ENCODE assay signal across 7 cellular contexts in the genomic region with DNA sequence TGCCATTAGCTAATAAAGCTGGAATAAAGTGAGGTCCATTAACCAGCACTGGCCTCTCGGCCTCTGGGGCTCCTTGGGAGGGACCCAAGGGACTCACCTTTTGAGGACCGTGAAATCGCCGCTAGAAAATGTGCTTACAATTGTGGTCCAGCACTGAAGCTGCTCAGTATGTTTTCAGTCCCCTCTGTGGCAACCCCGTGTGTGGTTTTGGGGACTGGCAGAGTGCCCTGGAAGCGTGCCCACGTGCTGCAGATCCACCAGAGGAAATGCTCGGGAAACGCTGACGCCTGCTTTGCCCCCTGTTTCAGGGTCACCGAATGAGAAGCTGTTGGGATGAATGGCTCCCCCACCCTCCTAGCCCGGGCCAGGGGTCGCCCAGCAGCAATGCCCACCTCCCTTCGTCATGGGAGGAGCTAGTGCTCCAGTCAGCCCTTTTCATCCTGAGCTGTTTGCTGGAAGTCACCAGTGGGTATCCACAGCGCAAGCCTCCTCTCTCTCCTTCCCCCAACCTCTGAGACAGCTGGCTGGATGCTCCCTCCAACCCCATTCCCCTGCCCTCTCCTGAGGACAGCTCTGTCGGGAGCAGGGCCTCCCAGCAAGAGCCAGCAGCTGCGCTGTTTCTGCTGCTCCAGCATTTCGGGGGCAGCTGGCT. TPM values are rescaled to one million over a fixed set of nuclear protein-coding genes. Genes with fewer than 3 reads are reported as not detected.
DNase-seq lines count a peak whose midpoint lies in the region.

No MANE protein-coding gene starts in this region.

- no peaks in the 10 kb centered on the region for H3K36me3 ChIP-seq in mesendoderm (ENCODE audit: control insufficient read depth, insufficient read depth, low read length)

- H3K79me1 ChIP-seq in mesendoderm (ENCODE audit: low read length): no peaks in the 10 kb centered on the region

- no peak overlapping the region for H2BK15ac ChIP-seq in mesendoderm (replicated peaks; ENCODE audit: low read depth)

- H3K27me3 ChIP-seq in mesendoderm (ENCODE audit: insufficient read depth, low read length, poor library complexity): no peaks in the 10 kb centered on the region

- H4K5ac ChIP-seq in mesendoderm (ENCODE audit: low read length): no peak overlapping the region

- H4K8ac ChIP-seq in mesendoderm (ENCODE audit: low read depth, low read length): no peak overlapping the region

- H2BK5ac ChIP-seq in mesendoderm (ENCODE audit: low read length): no peak overlapping the region

- H3K56ac ChIP-seq in mesendoderm (ENCODE audit: low read length): peak overlapping the region; percentile 71

- H3K4me2 ChIP-seq in mesendoderm (ENCODE audit: low read length): no peak overlapping the region

- peaks cover 5% of the 10 kb centered on the region for H3K4me1 ChIP-seq in mesendoderm (ENCODE audit: control insufficient read depth, low read depth, low read length)

- no peak overlapping the region for H2AK5ac ChIP-seq in mesendoderm (ENCODE audit: low read length)

- no peak overlapping the region for H3K27ac ChIP-seq in mesendoderm (ENCODE audit: low read depth, low read length)

- H3K4me3 ChIP-seq in mesendoderm (ENCODE audit: low read length): no peak overlapping the region

- H3K9ac ChIP-seq in mesendoderm (ENCODE audit: low read length): peak overlapping the region; percentile 31

- no peak overlapping the region for H2BK120ac ChIP-seq in mesendoderm (ENCODE audit: low read depth, low read length)

- WGBS in mesendoderm (ENCODE audit: extremely low coverage, insufficient coverage, low lambda C conversion rate): no CpG with 5 or more reads among the region's 18 CpGs

- no peaks in the 10 kb centered on the region for H3K79me2 ChIP-seq in mesendoderm (ENCODE audit: control insufficient read depth, insufficient read depth, low read length)

- no peak overlapping the region for H3K18ac ChIP-seq in mesendoderm (ENCODE audit: low read length)

- DNase-seq in GM04504 (ENCODE audit: low read depth) (peak; percentile 48), RPMI8226 (peak; percentile 91), dermis blood vessel endothelial cell (peak; percentile 50), mesendoderm (no peak), ureter (ENCODE audit: low spot score) (peak; percentile 90)
- DNase-seq in effector CD4-positive, alpha-beta T cell: no peak
- no peak for DNase-seq in activated CD4-positive, CD25-positive, alpha-beta regulatory T cell (lab: John Stamatoyannopoulos, UW)

- no peak overlapping the region for H3K4ac ChIP-seq in mesendoderm (ENCODE audit: low read depth, low read length)

- no peak overlapping the region for H3K23ac ChIP-seq in mesendoderm (ENCODE audit: low read length)

RNA-seq across cellular contexts. Expression of a gene that starts 33.1 kb away (rescaled TPM):
- total RNA-seq in dermis blood vessel endothelial cell (20.9 and 27.5 TPM in 2 replicates), ureter (94.4 TPM)
- 2.9 TPM for polyA plus RNA-seq in mesendoderm (2013, experiment 1 of 2)
- 3.3 TPM for polyA plus RNA-seq in mesendoderm (2013, experiment 2 of 2)

RNA-seq across cellular contexts. Expression of a gene that starts 47.8 kb away (rescaled TPM):
- 3.0 and 4.3 TPM in 2 replicates for total RNA-seq in dermis blood vessel endothelial cell
- 0.04 TPM for polyA plus RNA-seq in mesendoderm (2013, experiment 1 of 2)
- polyA plus RNA-seq in mesendoderm (2013, experiment 2 of 2): not detected
- 2.8 TPM for total RNA-seq in ureter

Comparison
In these comparisons a context has a peak if more than half of its experiments do, and no peak if none do; other contexts are left out.
1. DNase-seq: peak in GM04504 (single experiment), RPMI8226 (single experiment), dermis blood vessel endothelial cell (single experiment) and ureter (single experiment); none in mesendoderm (single experiment), effector CD4-positive, alpha-beta T cell (single experiment) and activated CD4-positive, CD25-positive, alpha-beta regulatory T cell (0 of 4).